In the genomic region with DNA sequence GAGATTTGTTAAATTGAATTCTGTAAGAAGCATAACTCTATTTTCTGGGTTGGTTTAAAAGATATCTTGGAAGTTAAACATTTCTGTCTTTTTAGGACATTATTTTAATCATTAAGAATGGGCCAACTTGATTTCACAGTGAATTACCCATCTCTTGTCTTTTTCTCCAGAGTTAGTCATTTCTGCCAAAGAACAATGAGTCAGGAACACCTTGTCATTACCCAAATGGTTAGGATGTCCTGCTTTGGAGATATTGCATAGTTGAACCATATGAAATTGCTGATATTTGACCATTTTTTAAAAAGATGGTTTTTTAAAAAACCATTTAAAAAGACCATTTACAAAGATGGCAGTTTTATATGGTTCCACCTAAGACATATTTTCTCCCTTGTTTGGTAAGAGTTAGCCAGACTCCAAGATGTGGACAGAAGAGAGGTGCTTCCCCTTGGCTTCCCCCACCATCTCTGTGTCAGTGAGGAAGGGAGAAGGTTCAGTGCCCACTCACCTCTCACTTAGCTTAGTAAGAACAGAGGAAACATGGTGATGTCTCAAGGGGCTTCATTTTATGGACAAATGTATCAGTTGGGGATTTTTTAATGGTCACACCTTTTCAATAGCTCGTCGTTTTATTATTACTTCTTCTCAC, we compare ENCODE assay signal across 13 cellular contexts.
DNase-seq lines count a peak whose midpoint lies in the region; ATAC-seq and TF ChIP-seq lines count a peak whose summit lies in the region.
"Had no signal": no experiment of that assay in that cellular context is flagged by ENCODE, and none has a peak within 500 bp of the region (broad histone marks: within the 10 kb centered on the region; RNA-seq: fewer than 3 reads in every experiment).

No MANE protein-coding gene starts in this region.

- H3K9me3 ChIP-seq in GM23248 (ENCODE audit: low read depth) = no peaks in the 10 kb centered on the region
- H3K9me3 ChIP-seq: uterus had no signal

- H3K9ac ChIP-seq in GM23248 = no peak overlapping the region

- ATAC-seq in foreskin keratinocyte (peak; percentile 70), GM21360 (IDR thresholded peaks at IDR 0.05; ENCODE audit: unreplicated experiment) (no peak), GM19351 (IDR thresholded peaks at IDR 0.05; ENCODE audit: unreplicated experiment) (no peak), GM21576 (IDR thresholded peaks at IDR 0.05; ENCODE audit: unreplicated experiment) (no peak)
- ATAC-seq: K562, right cardiac atrium had no signal

- CTCF ChIA-PET in RWPE1 (lab: Yijun Ruan, JAX) = interaction anchor here (0.7 to 1.0 kb wide), 2 partner anchors 10 to 369 kb away, joined by 3 read pairs; a partner anchor contains a TSS

- peaks cover 48% of the 10 kb centered on the region for H3K4me1 ChIP-seq in GM23248 (ENCODE audit: insufficient read depth)
- H3K4me1 ChIP-seq in foreskin keratinocyte = peaks cover 12% of the 10 kb centered on the region
- H3K4me1 ChIP-seq: uterus had no signal

- peak overlapping the region; percentile 29 for H3K4me2 ChIP-seq in GM23248 (ENCODE audit: unreplicated experiment)

- no peaks in the 10 kb centered on the region for H3K36me3 ChIP-seq in GM23248 (ENCODE audit: low read depth)
- H3K36me3 ChIP-seq: uterus had no signal

- no peak for TF ChIP-seq CTCF in 22Rv1 (IDR thresholded peaks at IDR 0.05)
- TF ChIP-seq CTCF in RWPE1 (conservative IDR thresholded peaks at IDR 0.05; ENCODE audit: low read depth) = no peak
- TF ChIP-seq CTCF in foreskin keratinocyte (conservative IDR thresholded peaks at IDR 0.05) = no peak

- POLR2A ChIA-PET in RWPE1 (lab: Yijun Ruan, JAX; ENCODE audit: low non-redundant PET) = no interaction called here

- 90 to 92% methylated on average over 2 of the region's 2 CpGs for WGBS in GM23248 (ENCODE audit: low coverage in 1 of 2, low lambda C conversion rate in 2 of 2, missing lambda C conversion rate in 2 of 2), 2 experiments

- H3K27ac ChIP-seq in 22Rv1 = peak overlapping the region; percentile 97
- H3K27ac ChIP-seq in GM23248 = peak overlapping the region; percentile 45
- no peak overlapping the region for H3K27ac ChIP-seq in RWPE1
- no peak overlapping the region for H3K27ac ChIP-seq in foreskin keratinocyte
- H3K27ac ChIP-seq: uterus had no signal

- no peaks in the 10 kb centered on the region for H4K20me1 ChIP-seq in GM23248 (ENCODE audit: insufficient read depth)

- H3K27me3 ChIP-seq in GM23248 (replicated peaks; ENCODE audit: insufficient read depth) (no peaks in the 10 kb centered on the region), foreskin keratinocyte (no peaks in the 10 kb centered on the region)
- H3K27me3 ChIP-seq: uterus had no signal

- no peak overlapping the region for H3K4me3 ChIP-seq in GM23248
- H3K4me3 ChIP-seq: K562, uterus had no signal

- in situ Hi-C loops in GM23248 (cut with MboI) = loop anchor here (10.0 kb wide), 1 partner anchor 375 kb away; no protein-coding TSS in a partner anchor

- H3F3A ChIP-seq in GM23248 (ENCODE audit: insufficient read depth) = peaks cover 21% of the 10 kb centered on the region

- peak; percentile 73 for DNase-seq in GM23248
- DNase-seq in RWPE1 (ENCODE audit: low spot score) = peak; percentile 31
- no peak for DNase-seq in foreskin keratinocyte
- DNase-seq in HT-29 (ENCODE audit: low spot score) = no peak
- DNase-seq: activated CD4-positive, alpha-beta T cell treated with anti-CD3 and anti-CD28 coated beads, Interleukin-2, amount 50 U/mL, for 4 hours; kidney glomerular epithelial cell; right cardiac atrium; uterus had no signal

- H3K79me2 ChIP-seq in GM23248 (ENCODE audit: insufficient read depth) = no peaks in the 10 kb centered on the region

- H2AFZ ChIP-seq in GM23248 = no peak overlapping the region

- H3K9me2 ChIP-seq in GM23248 (ENCODE audit: insufficient read depth) = no peaks in the 10 kb centered on the region

Comparison
In these comparisons a context has a peak if more than half of its experiments do, and no peak if none do; other contexts are left out.
1. H3K27ac ChIP-seq: peak in 22Rv1 (single experiment) and GM23248 (single experiment); none in RWPE1 (single experiment) and foreskin keratinocyte (single experiment).
2. DNase-seq: peak in GM23248 (single experiment) and RWPE1 (single experiment); none in foreskin keratinocyte (0 of 2) and HT-29 (single experiment).